ENCODE assay signal across 8 cellular contexts in the genomic region with DNA sequence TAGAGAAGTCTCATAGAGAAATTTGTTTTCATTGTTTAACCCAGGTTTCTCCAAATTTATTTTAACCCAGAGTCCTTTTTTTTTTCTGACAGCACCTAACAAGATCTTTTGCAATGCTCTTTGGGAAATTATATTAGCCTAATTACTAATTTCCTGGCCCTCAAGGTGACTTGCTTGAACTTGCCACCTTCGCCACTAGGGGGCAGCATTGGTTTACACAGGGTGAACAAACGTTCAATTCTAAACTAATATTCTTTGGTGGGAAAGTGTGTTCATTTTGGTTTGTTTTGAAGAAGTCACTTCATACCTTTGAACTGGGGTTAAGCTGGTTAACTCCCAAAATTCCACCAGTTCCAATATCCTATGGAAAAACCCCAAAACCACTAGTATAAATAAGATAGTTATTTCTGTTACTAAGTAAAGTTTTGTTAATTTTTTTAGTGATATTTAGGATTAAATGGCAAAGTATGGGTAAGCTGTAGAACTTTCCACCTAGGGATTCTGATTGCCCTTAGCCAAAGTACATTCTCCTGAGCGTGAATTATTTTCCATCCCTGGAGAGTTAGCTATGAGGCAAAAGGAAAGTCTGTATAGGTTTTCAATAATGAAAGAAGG. TPM values are rescaled to one million over a fixed set of nuclear protein-coding genes. Genes with fewer than 3 reads are reported as not detected.
DNase-seq lines count a peak whose midpoint lies in the region; ATAC-seq, FAIRE-seq and TF ChIP-seq lines count a peak whose summit lies in the region.

No MANE protein-coding gene starts in this region.

- no peak overlapping the region for H3K4me3 ChIP-seq in GM12878

- DNase-seq in CMK (ENCODE audit: low read depth) (peak; percentile 71), NCI-H1930 (lab: John Stamatoyannopoulos, UW) (peak; percentile 39 to 59), T-helper 9 cell (peak; percentile 81), GM12878 (ENCODE audit: low read depth, low spot score) (no peak), iPS-NIHi11 (ENCODE audit: low spot score) (peak; percentile 59)
- DNase-seq in stimulated activated CD4-positive, alpha-beta T cell treated with anti-CD3 and anti-CD28 coated beads, Interleukin-12 subunit alpha, Interleukin-12 subunit beta, amount 100 ng/mL, for 4 hours: peak; percentile 83

- peak; percentile 81 to 83 (median 82) for TF ChIP-seq CTCF in GM12878 (IDR thresholded peaks at IDR 0.05 in 2 of 3, conservative IDR thresholded peaks at IDR 0.05 in 1 of 3; ENCODE audit: control insufficient read depth in 2 of 3, extremely low read depth in 1 of 3, insufficient read depth in 1 of 3, low read depth in 3 of 3, low read length in 3 of 3)

- CTCF ChIA-PET in GM12878 (lab: Yijun Ruan, JAX): interaction anchor here (0.6 to 4.5 kb wide), 25 partner anchors 9 to 492 kb away, joined by 3 to 41 read pairs (median 3); a partner anchor contains a TSS

- ATAC-seq in GM21786 (IDR thresholded peaks at IDR 0.05; ENCODE audit: unreplicated experiment) (peak; percentile 70), GM12878 (peak; percentile 79), GM19455 (IDR thresholded peaks at IDR 0.05; ENCODE audit: unreplicated experiment) (no peak)

- no peaks in the 10 kb centered on the region for H3K36me3 ChIP-seq in GM12878 (ENCODE audit: control insufficient read depth in 2 of 2, insufficient read depth in 2 of 2, low read length in 1 of 2)

- H3K4me2 ChIP-seq in GM12878 (ENCODE audit: control insufficient read depth, insufficient read depth): no peak overlapping the region

- intact Hi-C loops in GM12878 (cut with micrococcal nuclease; ENCODE audit: unreplicated experiment): loop anchor here (1.0 to 5.0 kb wide), 2 partner anchors 224 to 326 kb away; no protein-coding TSS in a partner anchor

- BruUV-seq in GM12878 (replicated peaks; lab: Mats Ljungman, UMichigan): no TSS peak

- 0% methylated on average over 3 of the region's 3 CpGs for WGBS in GM12878 (ENCODE audit: insufficient coverage, insufficient replicate concordance, low lambda C conversion rate, missing lambda C conversion rate)

- H4K20me1 ChIP-seq in GM12878 (ENCODE audit: control insufficient read depth, insufficient read depth): no peaks in the 10 kb centered on the region

- RAD21 ChIA-PET in GM12878 (lab: Charles Lee; ENCODE audit: unreplicated experiment): interaction anchor here (0.9 to 1.7 kb wide), 4 partner anchors 9 to 467 kb away, joined by 3 to 5 read pairs (median 4); no protein-coding TSS in a partner anchor

- FAIRE-seq in GM12878 (lab: Jason Lieb, UNC): peak; percentile 75

- H3K79me2 ChIP-seq in GM12878 (ENCODE audit: control insufficient read depth, insufficient read depth, low read length): no peaks in the 10 kb centered on the region

- no peaks in the 10 kb centered on the region; a peak in 1 of 4 replicates for H3K27me3 ChIP-seq in GM12878 (replicated peaks in 1 of 2; ENCODE audit: control insufficient read depth in 2 of 2, insufficient read depth in 2 of 2, low read length in 1 of 2)

- no peak for TF ChIP-seq POLR2A in GM12878 (IDR thresholded peaks at IDR 0.05; ENCODE audit: low read depth, low read length)

- peak; percentile 83 for TF ChIP-seq RAD21 in GM12878 (IDR thresholded peaks at IDR 0.05; ENCODE audit: insufficient read depth, low read depth, low read length)

- in situ Hi-C loops in GM12878 (cut with MboI): no loop called here

- SMC1A ChIA-PET in GM12878 (lab: Charles Lee; ENCODE audit: uncharacterized antibody, unreplicated experiment): interaction anchor here (0.7 to 1.7 kb wide), 8 partner anchors 9 to 588 kb away, joined by 3 to 13 read pairs (median 4); no protein-coding TSS in a partner anchor

- TF ChIP-seq EP300 in GM12878 (IDR thresholded peaks at IDR 0.05; ENCODE audit: borderline replicate concordance in 1 of 2, control insufficient read depth in 1 of 2, low read depth in 2 of 2, low read length in 2 of 2): no peak

- H2AFZ ChIP-seq in GM12878 (ENCODE audit: control insufficient read depth, low read depth, low read length): no peak overlapping the region

- H3K9ac ChIP-seq in GM12878 (ENCODE audit: control insufficient read depth, insufficient read depth, low read length): no peak overlapping the region

- H3K4me1 ChIP-seq in GM12878 (ENCODE audit: control insufficient read depth, insufficient read depth, low read length): no peaks in the 10 kb centered on the region

- no peaks in the 10 kb centered on the region for H3K9me3 ChIP-seq in GM12878 (replicated peaks; ENCODE audit: control insufficient read depth, insufficient read depth, low read length)

- POLR2A ChIA-PET in GM12878 (lab: Charles Lee): no interaction called here

- no peak overlapping the region for H3K27ac ChIP-seq in GM12878 (ENCODE audit: control insufficient read depth, insufficient read depth)

TF ChIP-seq in GM12878, 131 proteins besides CTCF, POLR2A, EP300 and RAD21:
- peak; percentile 59; the same call in 1 of the 2 replicates for TF ChIP-seq SMC3 (IDR thresholded peaks at IDR 0.05; ENCODE audit: borderline replicate concordance, low read length)
- TF ChIP-seq MEF2A (IDR thresholded peaks at IDR 0.05; ENCODE audit: insufficient read depth, low read depth, low read length): 0 out of 2 replicates have a peak, but pooled peaks have one; percentile 14
- TF ChIP-seq MEF2B (IDR thresholded peaks at IDR 0.05; ENCODE audit: partially characterized antibody, poor library complexity, severe bottlenecking): peak; percentile 12
- TF ChIP-seq YBX1 (IDR thresholded peaks at IDR 0.05): no peak
TF ChIP-seq in GM12878: peak in this region for 3.

RNA-seq across cellular contexts. Expression of a gene that starts 13.0 kb away (rescaled TPM):
- total RNA-seq in GM12878 (2013; cell fraction: nucleolus; rRNA removed): not detected in 2 replicates
- total RNA-seq in GM12878 (2014; rRNA removed) (not detected in 2 replicates), GM12878 (2014; rRNA removed; fragmentation: Illumina TruSeq; extraction: Trizol) (not detected in 2 replicates), GM12878 (2021) (not detected in 2 replicates)
- not detected for polyA plus RNA-seq in GM12878 (2011; ENCODE audit: low read depth)
- polyA plus RNA-seq in GM12878 (2011; rRNA removed) (not detected in 2 replicates), GM12878 (2014; fragmentation: Illumina TruSeq; extraction: Trizol) (not detected in 2 replicates), GM12878 (2014; fragmentation: Nextera tagmentation; extraction: Ambion mirVana) (not detected), GM12878 (2014; rRNA removed) (not detected in 2 replicates), GM12878 (2016; fragmentation: Nextera tagmentation; extraction: Ambion mirVana) (not detected)
- polyA plus RNA-seq in GM12878 (2011; cell fraction: cytosol; rRNA removed): not detected in 2 replicates
- polyA plus RNA-seq in GM12878 (2011; cell fraction: nucleus; rRNA removed): not detected in 2 replicates
- not detected in 2 replicates for polyA plus RNA-seq in GM12878 (2012)
- polyA minus RNA-seq in GM12878 (2011; rRNA and poly(A)+ RNA removed): not detected in 2 replicates
- polyA minus RNA-seq in GM12878 (2011; cell fraction: cytosol; rRNA and poly(A)+ RNA removed): not detected in 2 replicates
- polyA minus RNA-seq in GM12878 (2011; cell fraction: nucleus; rRNA and poly(A)+ RNA removed): not detected in 2 replicates

RNA-seq across cellular contexts. Expression of a gene that starts 57.4 kb away (rescaled TPM):
- 241 and 243 TPM in 2 replicates for total RNA-seq in GM12878 (2013; cell fraction: nucleolus; rRNA removed)
- total RNA-seq in GM12878 (2014; rRNA removed) (42.1 and 53.2 TPM in 2 replicates), GM12878 (2014; rRNA removed; fragmentation: Illumina TruSeq; extraction: Trizol) (34.5 and 36.2 TPM in 2 replicates), GM12878 (2021) (27.0 and 35.1 TPM in 2 replicates)
- 17.6 TPM for polyA plus RNA-seq in GM12878 (2011; ENCODE audit: low read depth)
- polyA plus RNA-seq in GM12878 (2011; rRNA removed) (84.1 and 88.1 TPM in 2 replicates), GM12878 (2014; fragmentation: Illumina TruSeq; extraction: Trizol) (35.7 and 42.2 TPM in 2 replicates), GM12878 (2014; fragmentation: Nextera tagmentation; extraction: Ambion mirVana) (10 to 100 TPM; 37.2 to 45.6 TPM), GM12878 (2014; rRNA removed) (34.6 and 36.9 TPM in 2 replicates), GM12878 (2016; fragmentation: Nextera tagmentation; extraction: Ambion mirVana) (10 to 100 TPM; 32.9 to 35.2 TPM)
- polyA plus RNA-seq in GM12878 (2011; cell fraction: cytosol; rRNA removed): 58.2 and 61.7 TPM in 2 replicates
- polyA plus RNA-seq in GM12878 (2011; cell fraction: nucleus; rRNA removed): 115 and 160 TPM in 2 replicates
- 24.3 and 31.2 TPM in 2 replicates for polyA plus RNA-seq in GM12878 (2012)
- 65.3 and 78.6 TPM in 2 replicates for polyA minus RNA-seq in GM12878 (2011; rRNA and poly(A)+ RNA removed)
- polyA minus RNA-seq in GM12878 (2011; cell fraction: cytosol; rRNA and poly(A)+ RNA removed): 12.2 and 19.8 TPM in 2 replicates
- 134 and 184 TPM in 2 replicates for polyA minus RNA-seq in GM12878 (2011; cell fraction: nucleus; rRNA and poly(A)+ RNA removed)
